15 cellular contexts compared by ENCODE assay signal in the genomic region with DNA sequence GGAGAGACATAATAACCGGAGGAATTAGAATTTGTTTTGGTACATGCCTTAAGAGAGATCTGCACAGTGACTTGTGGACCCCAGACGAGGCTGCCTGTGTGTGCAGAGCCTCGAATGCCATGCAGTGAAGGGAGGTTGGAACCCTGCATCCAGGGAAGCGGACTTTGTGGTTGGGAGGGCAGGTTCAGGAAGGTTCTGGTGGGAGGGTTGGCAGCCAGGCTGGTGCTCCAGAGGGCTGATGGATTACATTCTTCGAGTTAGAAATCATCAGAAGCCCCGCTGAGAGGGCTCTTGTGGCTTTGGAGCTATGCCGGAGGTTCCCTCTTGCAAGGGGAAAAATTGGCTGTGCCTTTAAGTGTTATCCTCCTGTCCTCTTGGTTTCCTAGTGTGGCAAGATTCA. TPM values are rescaled to one million over a fixed set of nuclear protein-coding genes. Genes with fewer than 3 reads are reported as not detected.
DNase-seq lines count a peak whose midpoint lies in the region; ATAC-seq, FAIRE-seq and TF ChIP-seq lines count a peak whose summit lies in the region.
"Had no signal": no experiment of that assay in that cellular context is flagged by ENCODE, and none has a peak within 500 bp of the region (broad histone marks: within the 10 kb centered on the region; RNA-seq: fewer than 3 reads in every experiment).

No MANE protein-coding gene starts in this region.

- no peak for TF ChIP-seq POLR2A in IMR-90 (IDR thresholded peaks at IDR 0.05; ENCODE audit: low read depth, low read length)

- no peaks in the 10 kb centered on the region for H3K9me3 Mint-ChIP-seq in stimulated activated naive B cell treated with anti-CD40 and anti-IgM and Interleukin-4, amounts not matched to agents 10 μg/mL and 1 μg/mL and 100 μg/mL, for 72 hours
- H3K9me3 Mint-ChIP-seq: activated T-cell treated with anti-CD3 and anti-CD28 coated beads, Interleukin-2, amount 50 U/mL, for 4 hours; stimulated activated effector memory CD8-positive, alpha-beta T cell treated with anti-CD3 and anti-CD28 coated beads, Interleukin-12 subunit alpha, Interleukin-12 subunit beta, amount 100 ng/mL, for 72 hours had no signal

- no peak overlapping the region for H2AK5ac ChIP-seq in IMR-90 (ENCODE audit: low read depth, low read length)
- H2AK5ac ChIP-seq in mesendoderm (ENCODE audit: low read length): peak overlapping the region; percentile 52

- no peak for TF ChIP-seq CTCF in IMR-90 (conservative IDR thresholded peaks at IDR 0.05; ENCODE audit: low read depth, low read length)
- no peak for TF ChIP-seq CTCF in astrocyte of the cerebellum (IDR thresholded peaks at IDR 0.05; ENCODE audit: low read depth, low read length, missing control alignments)
- TF ChIP-seq CTCF in pancreas (IDR thresholded peaks at IDR 0.05): no peak

- 61% methylated on average over 6 of the region's 7 CpGs; no CpG with 5 or more reads in 1 of the 2 experiments for WGBS in IMR-90 (ENCODE audit: extremely low coverage in 2 of 2, insufficient read length in 1 of 2), 2 experiments
- no CpG with 5 or more reads among the region's 7 CpGs for WGBS in mesendoderm (ENCODE audit: extremely low coverage, insufficient coverage, low lambda C conversion rate)
- WGBS in pancreas, 2 donors: 88 to 89% methylated on average over 7 of the region's 7 CpGs

- H3K36me3 Mint-ChIP-seq in stimulated activated naive B cell treated with anti-CD40 and anti-IgM and Interleukin-4, amounts not matched to agents 10 μg/mL and 1 μg/mL and 100 μg/mL, for 72 hours: peaks cover 0 to 7% of the 10 kb centered on the region in 2 donors
- H3K36me3 Mint-ChIP-seq: CD4-positive, CD25-positive, alpha-beta regulatory T cell; stimulated activated effector memory CD8-positive, alpha-beta T cell treated with anti-CD3 and anti-CD28 coated beads, Interleukin-12 subunit alpha, Interleukin-12 subunit beta, amount 100 ng/mL, for 72 hours had no signal

- peaks cover 3% of the 10 kb centered on the region for H4K20me1 ChIP-seq in IMR-90 (ENCODE audit: insufficient read depth, low read length)

- H3K27ac ChIP-seq in IMR-90 (ENCODE audit: insufficient read depth, low read length) (no peak overlapping the region), mesendoderm (ENCODE audit: low read depth, low read length) (no peak overlapping the region), pancreas (no peak overlapping the region)

- H4K91ac ChIP-seq in IMR-90 (ENCODE audit: insufficient read depth, low read depth, low read length): no peak overlapping the region

- H2BK120ac ChIP-seq in IMR-90 (ENCODE audit: low read depth, low read length) (no peak overlapping the region), mesendoderm (ENCODE audit: low read depth, low read length) (no peak overlapping the region)

- no peak for TF ChIP-seq RAD21 in IMR-90 (IDR thresholded peaks at IDR 0.05; ENCODE audit: low read length)

- in situ Hi-C loops in IMR-90 (cut with MboI; ENCODE audit: low sequenced_read_pairs): no loop called here
- in situ Hi-C loops in astrocyte of the cerebellum (cut with HindIII; ENCODE audit: low sequenced_read_pairs): no loop called here

- dilution Hi-C loops in IMR-90 (cut with HindIII; ENCODE audit: low sequenced_read_pairs, unreplicated experiment): no loop called here

- H3K79me1 ChIP-seq in IMR-90 (ENCODE audit: low read depth in 1 of 2, low read length in 2 of 2): no peaks in the 10 kb centered on the region; a peak in 1 of 4 replicates
- peaks cover 6% of the 10 kb centered on the region for H3K79me1 ChIP-seq in mesendoderm (ENCODE audit: low read length)

- intact Hi-C loops in IMR-90 (cut with micrococcal nuclease): no loop called here
- intact Hi-C loops in pancreas (cut with DNase I): no loop called here

- peaks cover 0 to 12% of the 10 kb centered on the region in 2 donors for H3K27me3 Mint-ChIP-seq in stimulated activated naive B cell treated with anti-CD40 and anti-IgM and Interleukin-4, amounts not matched to agents 10 μg/mL and 1 μg/mL and 100 μg/mL, for 72 hours

- ATAC-seq in IMR-90 (ENCODE audit: low read depth) (peak; percentile 60), pancreas (no peak), GM18861 (IDR thresholded peaks at IDR 0.05; ENCODE audit: unreplicated experiment) (no peak)
- no peak for ATAC-seq in stimulated activated naive B cell treated with anti-CD40 and anti-IgM and Interleukin-4, amounts not matched to agents 10 μg/mL and 1 μg/mL and 100 μg/mL, for 72 hours (replicated peaks)
- ATAC-seq: activated T-cell treated with anti-CD3 and anti-CD28 coated beads, Interleukin-2, amount 50 U/mL, for 4 hours; stimulated activated effector memory CD8-positive, alpha-beta T cell treated with anti-CD3 and anti-CD28 coated beads, Interleukin-12 subunit alpha, Interleukin-12 subunit beta, amount 100 ng/mL, for 72 hours had no signal

- H3K79me2 ChIP-seq in mesendoderm (ENCODE audit: control insufficient read depth, insufficient read depth, low read length): peaks cover 17% of the 10 kb centered on the region

- FAIRE-seq in pancreas (lab: Jason Lieb, UNC): no peak

- H3K4me1 ChIP-seq in IMR-90 (ENCODE audit: control insufficient read depth, insufficient read depth, low read length): peaks cover 6% of the 10 kb centered on the region
- H3K4me1 ChIP-seq in mesendoderm (ENCODE audit: control insufficient read depth, low read depth, low read length): peaks cover 29% of the 10 kb centered on the region
- H3K4me1 ChIP-seq in pancreas: peaks cover 4 to 15% (median 5%) of the 10 kb centered on the region in 3 donors

- H2AFZ ChIP-seq in IMR-90 (replicated peaks; ENCODE audit: low read length, poor library complexity): no peak overlapping the region

- BruUV-seq in IMR-90 (replicated peaks; lab: Mats Ljungman, UMichigan): no TSS peak

- H3K4me1 Mint-ChIP-seq in stimulated activated naive B cell treated with anti-CD40 and anti-IgM and Interleukin-4, amounts not matched to agents 10 μg/mL and 1 μg/mL and 100 μg/mL, for 72 hours: peaks cover 3 to 10% of the 10 kb centered on the region in 2 donors
- H3K4me1 Mint-ChIP-seq: CD4-positive, CD25-positive, alpha-beta regulatory T cell; stimulated activated effector memory CD8-positive, alpha-beta T cell treated with anti-CD3 and anti-CD28 coated beads, Interleukin-12 subunit alpha, Interleukin-12 subunit beta, amount 100 ng/mL, for 72 hours had no signal

- no peak overlapping the region for H2AK9ac ChIP-seq in IMR-90 (replicated peaks; ENCODE audit: low read depth, low read length, poor library complexity)

- H3K9me1 ChIP-seq in IMR-90 (ENCODE audit: insufficient read depth, low read length): peaks cover 3% of the 10 kb centered on the region; the same call in 1 of the 2 replicates

- H3K4me3 ChIP-seq in IMR-90 (ENCODE audit: insufficient read depth, low read depth, low read length) (no peak overlapping the region), astrocyte of the cerebellum (ENCODE audit: low read depth, low read length) (no peak overlapping the region), mesendoderm (ENCODE audit: low read length) (no peak overlapping the region), pancreas (no peak overlapping the region)

- no peak overlapping the region for H3K4me3 Mint-ChIP-seq in stimulated activated naive B cell treated with anti-CD40 and anti-IgM and Interleukin-4, amounts not matched to agents 10 μg/mL and 1 μg/mL and 100 μg/mL, for 72 hours
- H3K4me3 Mint-ChIP-seq: activated T-cell treated with anti-CD3 and anti-CD28 coated beads, Interleukin-2, amount 50 U/mL, for 4 hours; CD4-positive, CD25-positive, alpha-beta regulatory T cell; stimulated activated effector memory CD8-positive, alpha-beta T cell treated with anti-CD3 and anti-CD28 coated beads, Interleukin-12 subunit alpha, Interleukin-12 subunit beta, amount 100 ng/mL, for 72 hours had no signal

- H4K8ac ChIP-seq in IMR-90 (ENCODE audit: low read depth in 2 of 2, low read length in 2 of 2) (no peak overlapping the region), mesendoderm (ENCODE audit: low read depth, low read length) (no peak overlapping the region)

- H3K9ac ChIP-seq in IMR-90 (ENCODE audit: low read depth, low read length): no peak overlapping the region
- H3K9ac ChIP-seq in mesendoderm (ENCODE audit: low read length): peak overlapping the region; percentile 16

- H2BK20ac ChIP-seq in IMR-90 (ENCODE audit: low read depth, low read length): no peak overlapping the region

- H3K9me3 ChIP-seq in IMR-90 (ENCODE audit: control insufficient read depth, insufficient read depth, low read length) (no peaks in the 10 kb centered on the region), pancreas (no peaks in the 10 kb centered on the region)

- CTCF ChIA-PET in IMR-90 (lab: Yijun Ruan, JAX): interaction anchor here (1.6 kb wide), 1 partner anchor 120 kb away, joined by 5 read pairs; no protein-coding TSS in a partner anchor

- H3K18ac ChIP-seq in IMR-90 (ENCODE audit: low read depth, low read length): no peak overlapping the region
- H3K18ac ChIP-seq in mesendoderm (ENCODE audit: low read length): peak overlapping the region; percentile 20

- H3K36me3 ChIP-seq in IMR-90 (ENCODE audit: control insufficient read depth, insufficient read depth, low read length): peaks cover 5% of the 10 kb centered on the region; the same call in 1 of the 2 replicates
- no peaks in the 10 kb centered on the region for H3K36me3 ChIP-seq in mesendoderm (ENCODE audit: control insufficient read depth, insufficient read depth, low read length)
- H3K36me3 ChIP-seq in pancreas: no peaks in the 10 kb centered on the region

- H3K14ac ChIP-seq in IMR-90 (replicated peaks; ENCODE audit: low read depth, low read length): no peak overlapping the region

- no peak overlapping the region for H3K27ac Mint-ChIP-seq in stimulated activated naive B cell treated with anti-CD40 and anti-IgM and Interleukin-4, amounts not matched to agents 10 μg/mL and 1 μg/mL and 100 μg/mL, for 72 hours
- H3K27ac Mint-ChIP-seq: CD4-positive, CD25-positive, alpha-beta regulatory T cell; stimulated activated effector memory CD8-positive, alpha-beta T cell treated with anti-CD3 and anti-CD28 coated beads, Interleukin-12 subunit alpha, Interleukin-12 subunit beta, amount 100 ng/mL, for 72 hours had no signal

- H3K4me2 ChIP-seq in IMR-90 (ENCODE audit: low read depth, low read length): no peak overlapping the region
- no peak overlapping the region for H3K4me2 ChIP-seq in mesendoderm (ENCODE audit: low read length)

- no peak overlapping the region for H2BK5ac ChIP-seq in IMR-90 (ENCODE audit: low read depth, low read length, poor library complexity, severe bottlenecking)
- H2BK5ac ChIP-seq in mesendoderm (ENCODE audit: low read length): no peak overlapping the region

- no peak overlapping the region for H3K56ac ChIP-seq in IMR-90 (ENCODE audit: extremely low read depth, insufficient read depth, low read length)
- peak overlapping the region; percentile 40 for H3K56ac ChIP-seq in mesendoderm (ENCODE audit: low read length)

- H3K4ac ChIP-seq in IMR-90 (ENCODE audit: low read depth, low read length) (no peak overlapping the region), mesendoderm (ENCODE audit: low read depth, low read length) (no peak overlapping the region)

- DNase-seq in DMS79 (lab: John Stamatoyannopoulos, UW) (peak; percentile 83), IMR-90 (peak; percentile 28), astrocyte of the cerebellum (ENCODE audit: low read depth) (peak; percentile 88), mesendoderm (peak; percentile 92), NCI-H1417 treated with DMSO at 0.1 percent for 48 hours (lab: John Stamatoyannopoulos, UW) (no peak), pancreas (no peak)
- DNase-seq in stimulated activated naive B cell treated with anti-CD40 and anti-IgM and Interleukin-4, amounts not matched to agents 10 μg/mL and 1 μg/mL and 100 μg/mL, for 72 hours: no peak
- DNase-seq: activated CD4-positive, CD25-positive, alpha-beta regulatory T cell treated with anti-CD3 and anti-CD28 coated beads, Interleukin-2, amount 50 U/mL, for 72 hours; activated T-cell treated with anti-CD3 and anti-CD28 coated beads, Interleukin-2, amount 50 U/mL, for 4 hours; caudate nucleus; CD4-positive, CD25-positive, alpha-beta regulatory T cell; H7; KG1 had no signal

- POLR2A ChIA-PET in IMR-90 (lab: Charles Lee; ENCODE audit: unreplicated experiment): no interaction called here

- H2BK15ac ChIP-seq in IMR-90 (ENCODE audit: low read depth, low read length) (no peak overlapping the region), mesendoderm (replicated peaks; ENCODE audit: low read depth) (no peak overlapping the region)

- no peaks in the 10 kb centered on the region for H3K27me3 ChIP-seq in IMR-90 (ENCODE audit: control insufficient read depth, insufficient read depth, low read length)
- no peaks in the 10 kb centered on the region for H3K27me3 ChIP-seq in mesendoderm (ENCODE audit: insufficient read depth, low read length, poor library complexity)
- H3K27me3 ChIP-seq in pancreas: no peaks in the 10 kb centered on the region

- H4K5ac ChIP-seq in IMR-90 (ENCODE audit: low read depth, low read length): no peak overlapping the region
- no peak overlapping the region for H4K5ac ChIP-seq in mesendoderm (ENCODE audit: low read length)

- H3K23ac ChIP-seq in IMR-90 (ENCODE audit: low read depth, low read length): 0 out of 2 replicates have a peak overlapping the region, but pooled peaks have one; percentile 31
- peak overlapping the region; percentile 74 for H3K23ac ChIP-seq in mesendoderm (ENCODE audit: low read length)

RNA-seq across cellular contexts. Expression of gene ROR1, which starts 21.1 kb away (rescaled TPM):
- total RNA-seq in IMR-90 (2012; rRNA removed) (8.1 and 10.0 TPM in 2 replicates), pancreas (10 to 100 TPM in 3 of 6 donors, 1 to 10 TPM in 3; 5.7 to 18.5 (median 9.0) TPM)
- polyA plus RNA-seq in IMR-90 (2012; rRNA removed) (4.4 and 4.5 TPM in 2 replicates), pancreas (1 to 10 TPM; 1.3 to 2.7 TPM)
- polyA plus RNA-seq in IMR-90 (2012; cell fraction: cytosol; rRNA removed): 1.6 and 3.2 TPM in 2 replicates
- 1.6 and 2.6 TPM in 2 replicates for polyA plus RNA-seq in IMR-90 (2012; cell fraction: nucleus; rRNA removed; ENCODE audit: low replicate concordance)
- 18.6 TPM for polyA plus RNA-seq in mesendoderm (2013, experiment 1 of 2)
- polyA plus RNA-seq in mesendoderm (2013, experiment 2 of 2): 19.7 TPM
- total RNA-seq: CD4-positive, CD25-positive, alpha-beta regulatory T cell had no signal
- polyA plus RNA-seq: CD4-positive, CD25-positive, alpha-beta regulatory T cell had no signal

Comparison
In these comparisons a context has a peak if more than half of its experiments do, and no peak if none do; other contexts are left out.
1. DNase-seq: peak in DMS79 (single experiment), IMR-90 (single experiment), astrocyte of the cerebellum (single experiment) and mesendoderm (single experiment); none in stimulated activated naive B cell treated with anti-CD40 and anti-IgM and Interleukin-4, amounts not matched to agents 10 μg/mL and 1 μg/mL and 100 μg/mL, for 72 hours (single experiment), NCI-H1417 treated with DMSO at 0.1 percent for 48 hours (single experiment) and pancreas (0 of 6).